ENCODE assay signal across 8 cellular contexts in genomic region chr12:46388427-46388992, GRCh38. TPM values are rescaled to one million over a fixed set of nuclear protein-coding genes. Genes with fewer than 3 reads are reported as not detected.
DNase-seq lines count a peak whose midpoint lies in the region; ATAC-seq and TF ChIP-seq lines count a peak whose summit lies in the region.

No MANE protein-coding gene starts in this region.

- DNase-seq in left ventricle myocardium inferior (no peak), Right ventricle myocardium inferior (ENCODE audit: missing footprints) (no peak), SK-N-SH (no peak), gastrocnemius medialis (no peak), left lobe of liver (ENCODE audit: low spot score) (no peak), NCI-H526 treated with DMSO at 0.1 percent for 48 hours (lab: John Stamatoyannopoulos, UW) (no peak)
- DNase-seq in effector CD8-positive, alpha-beta T cell (lab: John Stamatoyannopoulos, UW), result no peak

- TF ChIP-seq EP300 in SK-N-SH (IDR thresholded peaks at IDR 0.05; ENCODE audit: borderline replicate concordance in 1 of 2, low read depth in 1 of 2, low read length in 1 of 2), result peak; percentile 13 to 68; a peak in 1 of 4 replicates

- in situ Hi-C loops in gastrocnemius medialis (cut with MboI; ENCODE audit: low sequenced_read_pairs in 4 of 4), result loop anchor here in 2 of 4 donors (10.0 to 25.0 kb wide), 2 partner anchors 166 to 174 kb away; no protein-coding TSS in a partner anchor

- H4K20me1 ChIP-seq in SK-N-SH (ENCODE audit: insufficient read depth), result no peaks in the 10 kb centered on the region

- peak overlapping the region; percentile 19; the same call in 1 of the 2 replicates for H3K4me2 ChIP-seq in SK-N-SH

- intact Hi-C loops in left ventricle myocardium inferior (cut with micrococcal nuclease) (loop anchor here (10.0 kb wide), 1 partner anchor 166 kb away; no protein-coding TSS in a partner anchor), Right ventricle myocardium inferior (cut with DNase I) (no loop called here), gastrocnemius medialis (cut with DNase I; ENCODE audit: low total_unique reads) (no loop called here)

- H3K4me3 ChIP-seq in left ventricle myocardium inferior (no peak overlapping the region), SK-N-SH (ENCODE audit: low read depth in 2 of 2, low read length in 1 of 2) (no peak overlapping the region), gastrocnemius medialis (peak overlapping the region in 2 of 4 donors; percentile 40 to 45)

- peaks cover 52% of the 10 kb centered on the region for H3F3A ChIP-seq in SK-N-SH (replicated peaks; ENCODE audit: insufficient read depth)

- H3K27me3 ChIP-seq in left ventricle myocardium inferior (ENCODE audit: low read depth) (no peaks in the 10 kb centered on the region), SK-N-SH (ENCODE audit: insufficient read depth) (no peaks in the 10 kb centered on the region), gastrocnemius medialis (no peaks in the 10 kb centered on the region)

- no peaks in the 10 kb centered on the region for H3K9me2 ChIP-seq in SK-N-SH

- H3K9ac ChIP-seq in SK-N-SH, result peak overlapping the region; percentile 0; the same call in 1 of the 2 replicates

- CTCF ChIA-PET in SK-N-SH (lab: Yijun Ruan, JAX), result no interaction called here

- POLR2A ChIA-PET in SK-N-SH (lab: Yijun Ruan, JAX), result no interaction called here

- H3K79me2 ChIP-seq in SK-N-SH (ENCODE audit: insufficient read depth), result peaks cover 20% of the 10 kb centered on the region

- TF ChIP-seq RAD21 in SK-N-SH (IDR thresholded peaks at IDR 0.05; ENCODE audit: low read length), result no peak

- ATAC-seq in Right ventricle myocardium inferior (no peak), HG03064 (IDR thresholded peaks at IDR 0.05; ENCODE audit: low read depth, unreplicated experiment) (peak; percentile 52), gastrocnemius medialis (no peak), left lobe of liver (no peak)

- TF ChIP-seq CTCF in left ventricle myocardium inferior (IDR thresholded peaks at IDR 0.05; ENCODE audit: borderline replicate concordance) (no peak), SK-N-SH (IDR thresholded peaks at IDR 0.05) (no peak), gastrocnemius medialis (IDR thresholded peaks at IDR 0.05 in 4 of 5, conservative IDR thresholded peaks at IDR 0.05 in 1 of 5) (no peak)

- peak overlapping the region; percentile 100 for H3K27ac ChIP-seq in left ventricle myocardium inferior (replicated peaks)
- peak overlapping the region; percentile 40 to 97; a peak in 3 of 4 replicates for H3K27ac ChIP-seq in SK-N-SH (ENCODE audit: low read depth in 2 of 2, low read length in 1 of 2)
- peak overlapping the region; percentile 92 to 98 (median 96) for H3K27ac ChIP-seq in gastrocnemius medialis

- H3K9me3 ChIP-seq in left ventricle myocardium inferior (replicated peaks) (no peaks in the 10 kb centered on the region), SK-N-SH (no peaks in the 10 kb centered on the region), gastrocnemius medialis (no peaks in the 10 kb centered on the region)

- 53% methylated on average over 3 of the region's 3 CpGs for WGBS in SK-N-SH (ENCODE audit: low lambda C conversion rate)

- H3K36me3 ChIP-seq in left ventricle myocardium inferior (no peaks in the 10 kb centered on the region), SK-N-SH (replicated peaks in 1 of 2; ENCODE audit: control insufficient read depth in 1 of 2, insufficient read depth in 2 of 2, low read length in 1 of 2) (peaks cover 0 to 4% of the 10 kb centered on the region in 2 experiments), gastrocnemius medialis (no peaks in the 10 kb centered on the region)

- peaks cover 54% of the 10 kb centered on the region for H3K4me1 ChIP-seq in left ventricle myocardium inferior
- peaks cover 12 to 74% of the 10 kb centered on the region in 2 experiments for H3K4me1 ChIP-seq in SK-N-SH (ENCODE audit: control insufficient read depth in 1 of 2, insufficient read depth in 2 of 2, low read depth in 1 of 2, low read length in 1 of 2)
- H3K4me1 ChIP-seq in gastrocnemius medialis, result peaks cover 37 to 66% of the 10 kb centered on the region in 2 donors

- TF ChIP-seq POLR2A in gastrocnemius medialis (IDR thresholded peaks at IDR 0.05), result no peak

- no peak overlapping the region for H2AFZ ChIP-seq in SK-N-SH (ENCODE audit: low read depth)

TF ChIP-seq in SK-N-SH, 30 proteins besides CTCF, POLR2A, EP300 and RAD21:
- TF ChIP-seq JUND (IDR thresholded peaks at IDR 0.05), result peak; percentile 33
- TF ChIP-seq CHD2 (IDR thresholded peaks at IDR 0.05; ENCODE audit: low read length, partially characterized antibody), result no peak
- TF ChIP-seq TCF12 (IDR thresholded peaks at IDR 0.05), result peak; percentile 55
- TF ChIP-seq TEAD4 (IDR thresholded peaks at IDR 0.05; ENCODE audit: borderline replicate concordance, insufficient read depth), result peak; percentile 45; the same call in 1 of the 2 replicates
- no peak; the same call in 1 of the 2 replicates for TF ChIP-seq NFIC (IDR thresholded peaks at IDR 0.05; ENCODE audit: borderline replicate concordance)
- TF ChIP-seq PBX3 (IDR thresholded peaks at IDR 0.05), result peak; percentile 85
- 0 out of 2 replicates have a peak, but pooled peaks have one; percentile 21 for TF ChIP-seq FOSL2 (IDR thresholded peaks at IDR 0.05; ENCODE audit: borderline replicate concordance, low read depth)
- TF ChIP-seq FOXM1 (IDR thresholded peaks at IDR 0.05; ENCODE audit: low read depth), result peak; percentile 6; the same call in 1 of the 2 replicates

RNA-seq across cellular contexts. Expression of gene SLC38A2, which starts 15.9 kb away (rescaled TPM):
- 129 TPM for total RNA-seq in left ventricle myocardium inferior
- total RNA-seq in Right ventricle myocardium inferior, result 161 TPM
- polyA plus RNA-seq in SK-N-SH (2012; rRNA removed), result 135 and 191 TPM in 2 replicates
- polyA plus RNA-seq in SK-N-SH (2012; cell fraction: cytosol; rRNA removed), result 133 and 142 TPM in 2 replicates
- 395 and 464 TPM in 2 replicates for polyA plus RNA-seq in SK-N-SH (2012; cell fraction: nucleus; rRNA removed)
- 100 to 1,000 TPM; 260 to 853 (median 400) TPM for total RNA-seq in gastrocnemius medialis
- total RNA-seq in left lobe of liver, result 82.2 TPM
